Comparison of ENCODE assay signal across 1 cellular context in the genomic region with DNA sequence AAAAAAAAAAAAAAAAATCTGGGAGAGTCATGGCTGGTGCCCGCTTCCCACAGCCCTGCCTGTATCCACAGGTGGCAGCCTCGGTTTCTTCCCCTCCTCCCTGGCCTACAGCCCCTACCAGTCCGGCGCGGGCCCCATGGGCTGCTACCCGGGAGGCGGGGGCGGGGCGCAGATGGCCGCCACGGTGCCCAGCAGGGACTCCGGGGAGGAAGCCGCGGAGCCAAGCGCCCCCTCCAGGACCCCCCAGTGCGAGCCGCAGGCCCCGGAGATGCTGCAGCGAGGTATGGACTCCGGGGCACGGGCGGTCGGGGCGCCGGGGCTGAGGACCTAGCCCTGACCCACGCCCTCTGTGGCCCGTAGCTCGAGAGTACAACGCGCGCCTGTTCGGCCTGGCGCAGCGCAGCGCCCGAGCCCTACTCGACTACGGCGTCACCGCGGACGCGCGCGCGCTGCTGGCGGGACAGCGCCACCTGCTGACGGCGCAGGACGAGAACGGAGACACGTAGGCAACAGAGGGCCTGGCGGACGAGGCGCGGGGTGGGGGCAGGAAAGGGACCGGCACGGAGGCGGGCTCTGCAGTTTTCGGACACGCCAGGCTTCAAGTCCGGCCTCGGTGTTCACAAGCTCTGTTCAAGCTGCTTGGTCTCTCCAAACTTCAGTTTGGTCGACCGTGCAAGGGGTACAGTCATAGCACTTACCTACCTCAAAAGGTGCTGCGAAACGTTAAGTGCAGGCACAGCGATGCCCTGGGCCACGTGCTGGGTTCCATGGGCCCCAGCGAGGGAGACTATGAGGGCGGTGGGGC.
TF ChIP-seq lines count a peak whose summit lies in the region.

No MANE protein-coding gene starts in this region.

TF ChIP-seq in HepG2, 621 proteins besides CTCF, POLR2A, EP300 and RAD21 (continued from another document and continues in another):
- TF ChIP-seq, protein P1, sequence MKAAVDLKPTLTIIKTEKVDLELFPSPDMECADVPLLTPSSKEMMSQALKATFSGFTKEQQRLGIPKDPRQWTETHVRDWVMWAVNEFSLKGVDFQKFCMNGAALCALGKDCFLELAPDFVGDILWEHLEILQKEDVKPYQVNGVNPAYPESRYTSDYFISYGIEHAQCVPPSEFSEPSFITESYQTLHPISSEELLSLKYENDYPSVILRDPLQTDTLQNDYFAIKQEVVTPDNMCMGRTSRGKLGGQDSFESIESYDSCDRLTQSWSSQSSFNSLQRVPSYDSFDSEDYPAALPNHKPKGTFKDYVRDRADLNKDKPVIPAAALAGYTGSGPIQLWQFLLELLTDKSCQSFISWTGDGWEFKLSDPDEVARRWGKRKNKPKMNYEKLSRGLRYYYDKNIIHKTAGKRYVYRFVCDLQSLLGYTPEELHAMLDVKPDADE (CRISPR knock-in tag; IDR thresholded peaks at IDR 0.05), result no peak
- TF ChIP-seq, protein P2, sequence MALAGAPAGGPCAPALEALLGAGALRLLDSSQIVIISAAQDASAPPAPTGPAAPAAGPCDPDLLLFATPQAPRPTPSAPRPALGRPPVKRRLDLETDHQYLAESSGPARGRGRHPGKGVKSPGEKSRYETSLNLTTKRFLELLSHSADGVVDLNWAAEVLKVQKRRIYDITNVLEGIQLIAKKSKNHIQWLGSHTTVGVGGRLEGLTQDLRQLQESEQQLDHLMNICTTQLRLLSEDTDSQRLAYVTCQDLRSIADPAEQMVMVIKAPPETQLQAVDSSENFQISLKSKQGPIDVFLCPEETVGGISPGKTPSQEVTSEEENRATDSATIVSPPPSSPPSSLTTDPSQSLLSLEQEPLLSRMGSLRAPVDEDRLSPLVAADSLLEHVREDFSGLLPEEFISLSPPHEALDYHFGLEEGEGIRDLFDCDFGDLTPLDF (CRISPR knock-in tag; IDR thresholded peaks at IDR 0.05), result peak; percentile 50; the same call in 1 of the 2 replicates
- TF ChIP-seq ZNF333 (CRISPR knock-in tag; IDR thresholded peaks at IDR 0.05; ENCODE audit: borderline replicate concordance), result peak; percentile 70; the same call in 1 of the 2 replicates
- TF ChIP-seq ZNF446 (CRISPR knock-in tag; IDR thresholded peaks at IDR 0.05), result no peak
- peak; percentile 44; the same call in 1 of the 2 replicates for TF ChIP-seq SRF (IDR thresholded peaks at IDR 0.05; ENCODE audit: low read depth, low read length)
- peak; percentile 96 for TF ChIP-seq ZNF788 (CRISPR knock-in tag; IDR thresholded peaks at IDR 0.05; ENCODE audit: borderline replicate concordance)
- TF ChIP-seq ZNF549 (CRISPR knock-in tag; IDR thresholded peaks at IDR 0.05), result no peak
- no peak for TF ChIP-seq CHD4 (IDR thresholded peaks at IDR 0.05; ENCODE audit: borderline replicate concordance, low read length)
- TF ChIP-seq, protein P3, sequence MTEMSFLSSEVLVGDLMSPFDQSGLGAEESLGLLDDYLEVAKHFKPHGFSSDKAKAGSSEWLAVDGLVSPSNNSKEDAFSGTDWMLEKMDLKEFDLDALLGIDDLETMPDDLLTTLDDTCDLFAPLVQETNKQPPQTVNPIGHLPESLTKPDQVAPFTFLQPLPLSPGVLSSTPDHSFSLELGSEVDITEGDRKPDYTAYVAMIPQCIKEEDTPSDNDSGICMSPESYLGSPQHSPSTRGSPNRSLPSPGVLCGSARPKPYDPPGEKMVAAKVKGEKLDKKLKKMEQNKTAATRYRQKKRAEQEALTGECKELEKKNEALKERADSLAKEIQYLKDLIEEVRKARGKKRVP (CRISPR knock-in tag; IDR thresholded peaks at IDR 0.05), result peak in 1 of 2 experiments; percentile 57; a peak in 1 of 4 replicates
- TF ChIP-seq, protein P4, sequence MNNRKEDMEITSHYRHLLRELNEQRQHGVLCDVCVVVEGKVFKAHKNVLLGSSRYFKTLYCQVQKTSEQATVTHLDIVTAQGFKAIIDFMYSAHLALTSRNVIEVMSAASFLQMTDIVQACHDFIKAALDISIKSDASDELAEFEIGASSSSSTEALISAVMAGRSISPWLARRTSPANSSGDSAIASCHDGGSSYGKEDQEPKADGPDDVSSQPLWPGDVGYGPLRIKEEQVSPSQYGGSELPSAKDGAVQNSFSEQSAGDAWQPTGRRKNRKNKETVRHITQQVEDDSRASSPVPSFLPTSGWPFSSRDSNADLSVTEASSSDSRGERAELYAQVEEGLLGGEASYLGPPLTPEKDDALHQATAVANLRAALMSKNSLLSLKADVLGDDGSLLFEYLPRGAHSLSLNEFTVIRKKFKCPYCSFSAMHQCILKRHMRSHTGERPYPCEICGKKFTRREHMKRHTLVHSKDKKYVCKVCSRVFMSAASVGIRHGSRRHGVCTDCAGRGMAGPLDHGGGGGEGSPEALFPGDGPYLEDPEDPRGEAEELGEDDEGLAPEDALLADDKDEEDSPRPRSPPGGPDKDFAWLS (CRISPR knock-in tag; IDR thresholded peaks at IDR 0.05; ENCODE audit: borderline replicate concordance), result no peak
- TF ChIP-seq ZNF180 (CRISPR knock-in tag; IDR thresholded peaks at IDR 0.05; ENCODE audit: borderline replicate concordance, low read depth), result no peak
- peak; percentile 51; the same call in 1 of the 2 replicates for TF ChIP-seq NR2C2 (CRISPR knock-in tag; IDR thresholded peaks at IDR 0.05; ENCODE audit: borderline replicate concordance)
- peak; percentile 82 for TF ChIP-seq THAP11 (CRISPR knock-in tag; IDR thresholded peaks at IDR 0.05)
- TF ChIP-seq CREB1 (IDR thresholded peaks at IDR 0.05), result peak; percentile 87
- TF ChIP-seq CREB1 (CRISPR knock-in tag; IDR thresholded peaks at IDR 0.05), result peak; percentile 54; the same call in 1 of the 2 replicates
- 0 out of 2 replicates have a peak, but pooled peaks have one; percentile 47 for TF ChIP-seq ZNF337 (CRISPR knock-in tag; IDR thresholded peaks at IDR 0.05; ENCODE audit: borderline replicate concordance, low read depth)
- peak; percentile 93 for TF ChIP-seq ZNF772 (CRISPR knock-in tag; IDR thresholded peaks at IDR 0.05)
- TF ChIP-seq, protein P5, sequence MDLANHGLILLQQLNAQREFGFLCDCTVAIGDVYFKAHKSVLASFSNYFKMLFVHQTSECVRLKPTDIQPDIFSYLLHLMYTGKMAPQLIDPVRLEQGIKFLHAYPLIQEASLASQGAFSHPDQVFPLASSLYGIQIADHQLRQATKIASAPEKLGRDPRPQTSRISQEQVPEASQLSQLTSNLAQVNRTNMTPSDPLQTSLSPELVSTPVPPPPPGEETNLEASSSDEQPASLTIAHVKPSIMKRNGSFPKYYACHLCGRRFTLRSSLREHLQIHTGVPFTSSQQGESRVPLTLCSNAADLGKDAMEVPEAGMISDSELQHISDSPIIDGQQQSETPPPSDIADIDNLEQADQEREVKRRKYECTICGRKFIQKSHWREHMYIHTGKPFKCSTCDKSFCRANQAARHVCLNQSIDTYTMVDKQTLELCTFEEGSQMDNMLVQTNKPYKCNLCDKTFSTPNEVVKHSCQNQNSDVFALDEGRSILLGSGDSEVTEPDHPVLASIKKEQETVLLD (CRISPR knock-in tag; IDR thresholded peaks at IDR 0.05; ENCODE audit: low read depth), result peak; percentile 63; the same call in 1 of the 2 replicates
- TF ChIP-seq, protein P6, sequence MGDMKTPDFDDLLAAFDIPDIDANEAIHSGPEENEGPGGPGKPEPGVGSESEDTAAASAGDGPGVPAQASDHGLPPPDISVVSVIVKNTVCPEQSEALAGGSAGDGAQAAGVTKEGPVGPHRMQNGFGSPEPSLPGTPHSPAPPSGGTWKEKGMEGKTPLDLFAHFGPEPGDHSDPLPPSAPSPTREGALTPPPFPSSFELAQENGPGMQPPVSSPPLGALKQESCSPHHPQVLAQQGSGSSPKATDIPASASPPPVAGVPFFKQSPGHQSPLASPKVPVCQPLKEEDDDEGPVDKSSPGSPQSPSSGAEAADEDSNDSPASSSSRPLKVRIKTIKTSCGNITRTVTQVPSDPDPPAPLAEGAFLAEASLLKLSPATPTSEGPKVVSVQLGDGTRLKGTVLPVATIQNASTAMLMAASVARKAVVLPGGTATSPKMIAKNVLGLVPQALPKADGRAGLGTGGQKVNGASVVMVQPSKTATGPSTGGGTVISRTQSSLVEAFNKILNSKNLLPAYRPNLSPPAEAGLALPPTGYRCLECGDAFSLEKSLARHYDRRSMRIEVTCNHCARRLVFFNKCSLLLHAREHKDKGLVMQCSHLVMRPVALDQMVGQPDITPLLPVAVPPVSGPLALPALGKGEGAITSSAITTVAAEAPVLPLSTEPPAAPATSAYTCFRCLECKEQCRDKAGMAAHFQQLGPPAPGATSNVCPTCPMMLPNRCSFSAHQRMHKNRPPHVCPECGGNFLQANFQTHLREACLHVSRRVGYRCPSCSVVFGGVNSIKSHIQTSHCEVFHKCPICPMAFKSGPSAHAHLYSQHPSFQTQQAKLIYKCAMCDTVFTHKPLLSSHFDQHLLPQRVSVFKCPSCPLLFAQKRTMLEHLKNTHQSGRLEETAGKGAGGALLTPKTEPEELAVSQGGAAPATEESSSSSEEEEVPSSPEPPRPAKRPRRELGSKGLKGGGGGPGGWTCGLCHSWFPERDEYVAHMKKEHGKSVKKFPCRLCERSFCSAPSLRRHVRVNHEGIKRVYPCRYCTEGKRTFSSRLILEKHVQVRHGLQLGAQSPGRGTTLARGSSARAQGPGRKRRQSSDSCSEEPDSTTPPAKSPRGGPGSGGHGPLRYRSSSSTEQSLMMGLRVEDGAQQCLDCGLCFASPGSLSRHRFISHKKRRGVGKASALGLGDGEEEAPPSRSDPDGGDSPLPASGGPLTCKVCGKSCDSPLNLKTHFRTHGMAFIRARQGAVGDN (CRISPR knock-in tag; IDR thresholded peaks at IDR 0.05), result peak; percentile 97
- peak; percentile 80; the same call in 1 of the 2 replicates for TF ChIP-seq KAT7 (CRISPR knock-in tag; IDR thresholded peaks at IDR 0.05; ENCODE audit: borderline replicate concordance)
- TF ChIP-seq CEBPG (CRISPR knock-in tag; IDR thresholded peaks at IDR 0.05), result peak; percentile 44; the same call in 1 of the 2 replicates
- TF ChIP-seq, protein P7, sequence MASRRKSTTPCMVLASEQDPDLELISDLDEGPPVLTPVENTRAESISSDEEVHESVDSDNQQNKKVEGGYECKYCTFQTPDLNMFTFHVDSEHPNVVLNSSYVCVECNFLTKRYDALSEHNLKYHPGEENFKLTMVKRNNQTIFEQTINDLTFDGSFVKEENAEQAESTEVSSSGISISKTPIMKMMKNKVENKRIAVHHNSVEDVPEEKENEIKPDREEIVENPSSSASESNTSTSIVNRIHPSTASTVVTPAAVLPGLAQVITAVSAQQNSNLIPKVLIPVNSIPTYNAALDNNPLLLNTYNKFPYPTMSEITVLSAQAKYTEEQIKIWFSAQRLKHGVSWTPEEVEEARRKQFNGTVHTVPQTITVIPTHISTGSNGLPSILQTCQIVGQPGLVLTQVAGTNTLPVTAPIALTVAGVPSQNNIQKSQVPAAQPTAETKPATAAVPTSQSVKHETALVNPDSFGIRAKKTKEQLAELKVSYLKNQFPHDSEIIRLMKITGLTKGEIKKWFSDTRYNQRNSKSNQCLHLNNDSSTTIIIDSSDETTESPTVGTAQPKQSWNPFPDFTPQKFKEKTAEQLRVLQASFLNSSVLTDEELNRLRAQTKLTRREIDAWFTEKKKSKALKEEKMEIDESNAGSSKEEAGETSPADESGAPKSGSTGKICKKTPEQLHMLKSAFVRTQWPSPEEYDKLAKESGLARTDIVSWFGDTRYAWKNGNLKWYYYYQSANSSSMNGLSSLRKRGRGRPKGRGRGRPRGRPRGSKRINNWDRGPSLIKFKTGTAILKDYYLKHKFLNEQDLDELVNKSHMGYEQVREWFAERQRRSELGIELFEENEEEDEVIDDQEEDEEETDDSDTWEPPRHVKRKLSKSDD (CRISPR knock-in tag; IDR thresholded peaks at IDR 0.05; ENCODE audit: low read depth), result peak; percentile 94
- no peak for TF ChIP-seq ZNF557 (CRISPR knock-in tag; IDR thresholded peaks at IDR 0.05)
- TF ChIP-seq, protein P8, sequence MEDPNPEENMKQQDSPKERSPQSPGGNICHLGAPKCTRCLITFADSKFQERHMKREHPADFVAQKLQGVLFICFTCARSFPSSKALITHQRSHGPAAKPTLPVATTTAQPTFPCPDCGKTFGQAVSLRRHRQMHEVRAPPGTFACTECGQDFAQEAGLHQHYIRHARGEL (CRISPR knock-in tag; IDR thresholded peaks at IDR 0.05), result peak; percentile 91
- TF ChIP-seq, protein P9, sequence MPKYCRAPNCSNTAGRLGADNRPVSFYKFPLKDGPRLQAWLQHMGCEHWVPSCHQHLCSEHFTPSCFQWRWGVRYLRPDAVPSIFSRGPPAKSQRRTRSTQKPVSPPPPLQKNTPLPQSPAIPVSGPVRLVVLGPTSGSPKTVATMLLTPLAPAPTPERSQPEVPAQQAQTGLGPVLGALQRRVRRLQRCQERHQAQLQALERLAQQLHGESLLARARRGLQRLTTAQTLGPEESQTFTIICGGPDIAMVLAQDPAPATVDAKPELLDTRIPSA (CRISPR knock-in tag; IDR thresholded peaks at IDR 0.05; ENCODE audit: borderline replicate concordance), result no peak
- TF ChIP-seq SOX5 (CRISPR knock-in tag; IDR thresholded peaks at IDR 0.05; ENCODE audit: borderline replicate concordance), result peak; percentile 56
- TF ChIP-seq KDM5B (CRISPR knock-in tag; IDR thresholded peaks at IDR 0.05; ENCODE audit: borderline replicate concordance), result peak; percentile 92
- TF ChIP-seq, protein P10, sequence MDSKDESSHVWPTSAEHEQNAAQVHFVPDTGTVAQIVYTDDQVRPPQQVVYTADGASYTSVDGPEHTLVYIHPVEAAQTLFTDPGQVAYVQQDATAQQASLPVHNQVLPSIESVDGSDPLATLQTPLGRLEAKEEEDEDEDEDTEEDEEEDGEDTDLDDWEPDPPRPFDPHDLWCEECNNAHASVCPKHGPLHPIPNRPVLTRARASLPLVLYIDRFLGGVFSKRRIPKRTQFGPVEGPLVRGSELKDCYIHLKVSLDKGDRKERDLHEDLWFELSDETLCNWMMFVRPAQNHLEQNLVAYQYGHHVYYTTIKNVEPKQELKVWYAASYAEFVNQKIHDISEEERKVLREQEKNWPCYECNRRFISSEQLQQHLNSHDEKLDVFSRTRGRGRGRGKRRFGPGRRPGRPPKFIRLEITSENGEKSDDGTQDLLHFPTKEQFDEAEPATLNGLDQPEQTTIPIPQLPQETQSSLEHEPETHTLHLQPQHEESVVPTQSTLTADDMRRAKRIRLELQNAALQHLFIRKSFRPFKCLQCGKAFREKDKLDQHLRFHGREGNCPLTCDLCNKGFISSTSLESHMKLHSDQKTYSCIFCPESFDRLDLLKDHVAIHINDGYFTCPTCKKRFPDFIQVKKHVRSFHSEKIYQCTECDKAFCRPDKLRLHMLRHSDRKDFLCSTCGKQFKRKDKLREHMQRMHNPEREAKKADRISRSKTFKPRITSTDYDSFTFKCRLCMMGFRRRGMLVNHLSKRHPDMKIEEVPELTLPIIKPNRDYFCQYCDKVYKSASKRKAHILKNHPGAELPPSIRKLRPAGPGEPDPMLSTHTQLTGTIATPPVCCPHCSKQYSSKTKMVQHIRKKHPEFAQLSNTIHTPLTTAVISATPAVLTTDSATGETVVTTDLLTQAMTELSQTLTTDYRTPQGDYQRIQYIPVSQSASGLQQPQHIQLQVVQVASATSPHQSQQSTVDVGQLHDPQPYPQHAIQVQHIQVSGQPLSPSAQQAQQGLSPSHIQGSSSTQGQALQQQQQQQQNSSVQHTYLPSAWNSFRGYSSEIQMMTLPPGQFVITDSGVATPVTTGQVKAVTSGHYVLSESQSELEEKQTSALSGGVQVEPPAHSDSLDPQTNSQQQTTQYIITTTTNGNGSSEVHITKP (CRISPR knock-in tag; IDR thresholded peaks at IDR 0.05; ENCODE audit: low read depth), result no peak; the same call in none of the 2 replicates
- TF ChIP-seq JARID2 (CRISPR knock-in tag; IDR thresholded peaks at IDR 0.05; ENCODE audit: insufficient replicate concordance), result peak; percentile 89
- TF ChIP-seq, protein P11, sequence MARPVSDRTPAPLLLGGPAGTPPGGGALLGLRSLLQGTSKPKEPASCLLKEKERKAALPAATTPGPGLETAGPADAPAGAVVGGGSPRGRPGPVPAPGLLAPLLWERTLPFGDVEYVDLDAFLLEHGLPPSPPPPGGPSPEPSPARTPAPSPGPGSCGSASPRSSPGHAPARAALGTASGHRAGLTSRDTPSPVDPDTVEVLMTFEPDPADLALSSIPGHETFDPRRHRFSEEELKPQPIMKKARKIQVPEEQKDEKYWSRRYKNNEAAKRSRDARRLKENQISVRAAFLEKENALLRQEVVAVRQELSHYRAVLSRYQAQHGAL (CRISPR knock-in tag; IDR thresholded peaks at IDR 0.05; ENCODE audit: not compliant biosample characterization), result no peak
